ENCODE assay signal across 11 cellular contexts in the genomic region with DNA sequence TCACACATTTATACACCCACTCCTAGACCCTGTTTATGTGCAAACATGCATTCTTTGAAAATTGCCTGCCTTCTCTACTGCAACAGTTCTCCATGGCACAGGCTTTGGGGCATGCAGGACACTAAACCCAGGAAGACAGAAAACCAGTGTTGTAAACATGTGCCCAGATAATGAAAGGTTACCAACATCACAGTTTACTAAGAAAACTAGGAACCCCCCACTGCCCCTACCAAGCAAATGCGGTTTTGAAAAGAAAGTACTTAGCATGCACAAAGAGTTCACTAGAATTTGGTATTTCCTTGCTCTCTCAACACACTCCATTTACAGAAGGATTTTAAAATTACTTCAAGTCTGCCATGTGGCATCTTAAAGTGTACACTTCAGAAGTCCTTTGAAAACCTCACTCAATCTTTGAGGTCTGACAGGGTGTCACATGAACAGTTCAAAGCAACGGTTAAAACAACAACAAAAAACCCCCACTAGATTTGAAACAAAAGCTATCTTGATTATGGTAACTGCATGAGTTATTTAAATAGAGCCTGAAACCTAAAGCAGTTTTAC.
DNase-seq lines count a peak whose midpoint lies in the region; ATAC-seq and TF ChIP-seq lines count a peak whose summit lies in the region.
"Had no signal": no experiment of that assay in that cellular context is flagged by ENCODE, and none has a peak within 500 bp of the region (broad histone marks: within the 10 kb centered on the region; RNA-seq: fewer than 3 reads in every experiment).

No MANE protein-coding gene starts in this region.

- H3K4me3 Mint-ChIP-seq in T-cell = peak overlapping the region; percentile 54 to 60 (median 58)
- no peak overlapping the region for H3K4me3 Mint-ChIP-seq in nephron progenitor cell

- H3K27me3 ChIP-seq in lower lobe of right lung (ENCODE audit: low read depth) = no peaks in the 10 kb centered on the region
- H3K27me3 ChIP-seq: colonic mucosa had no signal

- H3K27ac Mint-ChIP-seq in T-cell (peak overlapping the region; percentile 89 to 93), nephron progenitor cell (no peak overlapping the region)

- H3K36me3 ChIP-seq in lower lobe of right lung = peaks cover 14% of the 10 kb centered on the region
- H3K36me3 ChIP-seq: colonic mucosa had no signal

- CTCF ChIA-PET in T-cell (lab: Charles Lee) = interaction anchor here in 1 of 2 donors (1.0 to 1.6 kb wide), 4 partner anchors 13 to 30 kb away, joined by 3 to 7 read pairs (median 4); no protein-coding TSS in a partner anchor

- no peak overlapping the region for H3K4me3 ChIP-seq in GM12865 (ENCODE audit: low read depth, low read length)
- no peak overlapping the region for H3K4me3 ChIP-seq in lower lobe of right lung
- H3K4me3 ChIP-seq: colonic mucosa had no signal

- POLR2A ChIA-PET in T-cell (lab: Charles Lee) = interaction anchor here in 1 of 2 donors (0.6 to 1.0 kb wide), 2 partner anchors 27 to 63 kb away, joined by 3 to 5 read pairs; no protein-coding TSS in a partner anchor

- H3K36me3 Mint-ChIP-seq in T-cell = peaks cover 46% of the 10 kb centered on the region
- H3K36me3 Mint-ChIP-seq in nephron progenitor cell (ENCODE audit: low read depth) = peaks cover 40% of the 10 kb centered on the region

- TF ChIP-seq CTCF in GM12865 (IDR thresholded peaks at IDR 0.05; ENCODE audit: insufficient read depth, low read depth, low read length, missing control alignments) (no peak), lower lobe of right lung (IDR thresholded peaks at IDR 0.05) (no peak), nephron progenitor cell (IDR thresholded peaks at IDR 0.05) (no peak)

- H3K27me3 Mint-ChIP-seq in T-cell = no peaks in the 10 kb centered on the region
- H3K27me3 Mint-ChIP-seq in nephron progenitor cell (ENCODE audit: low read depth, poor library complexity) = no peaks in the 10 kb centered on the region

- no peak overlapping the region for H3K27ac ChIP-seq in lower lobe of right lung
- H3K27ac ChIP-seq: colonic mucosa had no signal

- H3K9me3 Mint-ChIP-seq in T-cell (no peaks in the 10 kb centered on the region), nephron progenitor cell (peaks cover 23% of the 10 kb centered on the region)

- DNase-seq in GM12865 (ENCODE audit: low read depth) (peak; percentile 78), T-cell (peak in 11 of 34 experiments; percentile 8 to 50 (median 34)), lower lobe of right lung (no peak), nephron progenitor cell (no peak)
- DNase-seq in stimulated activated CD8-positive, alpha-beta memory T cell treated with anti-CD3 and anti-CD28 coated beads, Interleukin-4, amount 100 ng/mL, for 48 hours = no peak
- DNase-seq: Calu3, colonic mucosa, NCI-H1436 treated with DMSO at 0.1 percent for 48 hours had no signal

- H3K4me1 Mint-ChIP-seq in T-cell (peaks cover 81 to 91% (median 86%) of the 10 kb centered on the region in 3 donors), nephron progenitor cell (peaks cover 12% of the 10 kb centered on the region)

- intact Hi-C loops in lower lobe of right lung (cut with DNase I) = no loop called here

- H3K9me3 ChIP-seq in lower lobe of right lung = no peaks in the 10 kb centered on the region
- H3K9me3 ChIP-seq: colonic mucosa had no signal

- H3K4me1 ChIP-seq in lower lobe of right lung = peaks cover 7% of the 10 kb centered on the region
- H3K4me1 ChIP-seq: colonic mucosa had no signal

- ATAC-seq in GM21529 (IDR thresholded peaks at IDR 0.05; ENCODE audit: unreplicated experiment) (peak; percentile 36), T-cell (replicated peaks in 1 of 4) (peak; percentile 62 to 65 (median 63)), lower lobe of right lung (peak; percentile 63 to 68), GM18519 (IDR thresholded peaks at IDR 0.05; ENCODE audit: low FRiP score, unreplicated experiment) (no peak), GM21619 (IDR thresholded peaks at IDR 0.05; ENCODE audit: unreplicated experiment) (no peak)

Comparison
In these comparisons a context has a peak if more than half of its experiments do, and no peak if none do; other contexts are left out.
1. ATAC-seq: peak in GM21529 (single experiment), T-cell (4 of 4) and lower lobe of right lung (2 of 2); none in GM18519 (single experiment) and GM21619 (single experiment).